In the genomic region with DNA sequence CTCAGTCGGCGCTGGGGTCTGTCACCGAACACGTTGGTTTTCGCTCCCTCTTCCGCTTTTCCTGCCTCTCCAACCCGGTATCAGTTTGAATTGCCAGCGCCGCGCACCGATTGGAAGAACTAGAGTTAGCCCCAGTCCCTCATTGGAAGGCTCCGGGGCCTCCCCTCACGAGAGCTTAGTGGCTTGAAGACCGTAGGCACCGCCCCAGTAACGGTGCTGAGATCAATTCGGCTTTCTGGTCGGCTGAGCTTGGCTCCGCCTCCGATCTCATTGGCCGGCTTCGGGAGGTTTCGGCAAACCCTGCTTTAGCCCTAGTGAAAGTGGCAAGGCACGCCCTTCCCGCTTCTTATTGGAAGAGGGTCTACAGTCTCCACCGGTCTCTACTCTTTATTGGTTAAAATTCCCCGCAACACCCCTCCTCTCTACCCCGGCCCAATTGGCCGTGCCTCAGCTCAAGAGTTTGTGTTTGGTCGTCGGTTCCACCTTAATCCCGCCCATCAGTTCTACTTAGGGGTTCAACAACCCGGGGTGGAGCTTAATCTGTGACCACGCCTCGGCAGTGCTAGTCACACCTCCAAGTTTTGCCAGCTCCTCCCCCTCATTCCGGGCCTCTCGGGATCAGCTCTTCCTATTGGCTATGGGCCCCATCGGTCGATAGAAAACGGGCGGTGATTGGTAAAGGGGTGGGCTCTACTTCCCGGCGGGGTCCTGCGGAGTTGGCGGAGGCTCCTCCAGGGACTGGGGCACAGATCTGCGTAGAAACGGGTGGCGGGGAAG, we compare ENCODE assay signal across 9 cellular contexts. TPM values are rescaled to one million over a fixed set of nuclear protein-coding genes. Genes with fewer than 3 reads are reported as not detected.
DNase-seq lines count a peak whose midpoint lies in the region; ATAC-seq and TF ChIP-seq lines count a peak whose summit lies in the region.
"Not testable (repeated sequence)": the region's sequence is repeated elsewhere in the genome, so short reads cannot be mapped to it uniquely, and the experiment has no call there.
"Had no signal": no experiment of that assay in that cellular context is flagged by ENCODE, and none has a peak within 500 bp of the region (broad histone marks: within the 10 kb centered on the region; RNA-seq: fewer than 3 reads in every experiment).

A gene (minus strand): TSS at position 63 of the 777 bp plus-strand sequence. CDS start 845 bp downstream, outside the sequence.

- POLR2A ChIA-PET in CD4-positive, alpha-beta T cell (lab: Charles Lee); activated B cell treated with CpG ODN at 0.5 μM for 24 hours (lab: Charles Lee): not testable (repeated sequence)

- intact Hi-C loops in CD4-positive, alpha-beta T cell (cut with DNase I, micrococcal nuclease); activated B cell treated with CpG ODN at 0.5 μM for 24 hours (cut with micrococcal nuclease): not testable (repeated sequence)

- H3K27me3 Mint-ChIP-seq in CD4-positive, alpha-beta T cell; activated B cell treated with CpG ODN at 0.5 μM for 24 hours; effector memory CD8-positive, alpha-beta T cell; natural killer cell treated with Interleukin-12 subunit alpha and Interleukin-12 subunit beta and Interleukin-15 and Interleukin-18, amount 100 ng/mL, for 72 hours: not testable (repeated sequence)

- H3K36me3 Mint-ChIP-seq in CD4-positive, alpha-beta T cell (ENCODE audit: low read depth); activated B cell treated with CpG ODN at 0.5 μM for 24 hours (ENCODE audit: low read depth); effector memory CD8-positive, alpha-beta T cell (ENCODE audit: insufficient read depth); natural killer cell treated with Interleukin-12 subunit alpha and Interleukin-12 subunit beta and Interleukin-15 and Interleukin-18, amount 100 ng/mL, for 72 hours: not testable (repeated sequence)

- H3K27me3 ChIP-seq in CD4-positive, alpha-beta T cell (ENCODE audit: control insufficient read depth, insufficient read depth, low read length): not testable (repeated sequence)

- H3K9me3 ChIP-seq in CD4-positive, alpha-beta T cell (ENCODE audit: control insufficient read depth, low read length): not testable (repeated sequence)

- not testable (repeated sequence) for H3K27ac Mint-ChIP-seq in CD4-positive, alpha-beta T cell; activated B cell treated with CpG ODN at 0.5 μM for 24 hours; effector memory CD8-positive, alpha-beta T cell; natural killer cell treated with Interleukin-12 subunit alpha and Interleukin-12 subunit beta and Interleukin-15 and Interleukin-18, amount 100 ng/mL, for 72 hours

- not testable (repeated sequence) for H3K4me3 Mint-ChIP-seq in CD4-positive, alpha-beta T cell; activated B cell treated with CpG ODN at 0.5 μM for 24 hours; effector memory CD8-positive, alpha-beta T cell; natural killer cell treated with Interleukin-12 subunit alpha and Interleukin-12 subunit beta and Interleukin-15 and Interleukin-18, amount 100 ng/mL, for 72 hours

- not testable (repeated sequence) for H3K9me3 Mint-ChIP-seq in CD4-positive, alpha-beta T cell; activated B cell treated with CpG ODN at 0.5 μM for 24 hours; effector memory CD8-positive, alpha-beta T cell; natural killer cell treated with Interleukin-12 subunit alpha and Interleukin-12 subunit beta and Interleukin-15 and Interleukin-18, amount 100 ng/mL, for 72 hours

- not testable (repeated sequence) for H3K27ac ChIP-seq in CD4-positive, alpha-beta T cell (ENCODE audit: low read depth, low read length)

- H3K4me1 Mint-ChIP-seq in CD4-positive, alpha-beta T cell (ENCODE audit: low read depth); activated B cell treated with CpG ODN at 0.5 μM for 24 hours; effector memory CD8-positive, alpha-beta T cell (ENCODE audit: low read depth in 2 of 2); natural killer cell treated with Interleukin-12 subunit alpha and Interleukin-12 subunit beta and Interleukin-15 and Interleukin-18, amount 100 ng/mL, for 72 hours (ENCODE audit: low read depth in 2 of 2): not testable (repeated sequence)

- peak; percentile 83 for ATAC-seq in CD4-positive, alpha-beta T cell (ENCODE audit: poor library complexity)
- ATAC-seq in GM19324 (IDR thresholded peaks at IDR 0.05; ENCODE audit: low FRiP score, unreplicated experiment) (peak; percentile 87), GM21717 (IDR thresholded peaks at IDR 0.05; ENCODE audit: unreplicated experiment) (peak; percentile 83), HG02973 (IDR thresholded peaks at IDR 0.05; ENCODE audit: unreplicated experiment) (peak; percentile 81), HG03457 (IDR thresholded peaks at IDR 0.05; ENCODE audit: unreplicated experiment) (peak; percentile 75), activated B cell treated with CpG ODN at 0.5 μM for 24 hours (ENCODE audit: low read depth) (peak; percentile 78)
- peak; percentile 81 for ATAC-seq in effector memory CD8-positive, alpha-beta T cell (replicated peaks)
- peak; percentile 91 to 92 for ATAC-seq in natural killer cell treated with Interleukin-12 subunit alpha and Interleukin-12 subunit beta and Interleukin-15 and Interleukin-18, amount 100 ng/mL, for 72 hours

- CTCF ChIA-PET in CD4-positive, alpha-beta T cell (lab: Charles Lee); activated B cell treated with CpG ODN at 0.5 μM for 24 hours (lab: Charles Lee): not testable (repeated sequence)

- not testable (repeated sequence) for TF ChIP-seq CTCF in CD4-positive, alpha-beta T cell (IDR thresholded peaks at IDR 0.05); activated B cell treated with CpG ODN at 0.5 μM for 24 hours (IDR thresholded peaks at IDR 0.05)

- DNase-seq in CD4-positive, alpha-beta T cell; activated B cell treated with CpG ODN at 0.5 μM for 24 hours; effector memory CD8-positive, alpha-beta T cell; natural killer cell treated with Interleukin-12 subunit alpha and Interleukin-12 subunit beta and Interleukin-15 and Interleukin-18, amount 100 ng/mL, for 72 hours (ENCODE audit: low spot score): not testable (repeated sequence)

RNA-seq across cellular contexts. Expression of the gene that starts here (rescaled TPM):
- total RNA-seq in CD4-positive, alpha-beta T cell: not detected
- total RNA-seq in activated B cell treated with CpG ODN at 0.5 μM for 24 hours: 0.27 and 0.49 TPM in 2 replicates
- total RNA-seq in natural killer cell treated with Interleukin-12 subunit alpha and Interleukin-12 subunit beta and Interleukin-15 and Interleukin-18, amount 100 ng/mL, for 72 hours: 10 to 100 TPM in 1 of 2 donors, 1 to 10 TPM in 1; 6.0 to 17.8 TPM
- total RNA-seq: Caco-2 had no signal

Comparison
In these comparisons a context has a peak if more than half of its experiments do, and no peak if none do; other contexts are left out.
1. Peak in ATAC-seq in CD4-positive, alpha-beta T cell; RNA of the gene not detected or under 1 TPM.
2. Peak in ATAC-seq in activated B cell treated with CpG ODN at 0.5 μM for 24 hours; RNA of the gene not detected or under 1 TPM.